ENCODE assay signal across 18 cellular contexts in genomic region chrX:119753001-119753400, GRCh38. TPM values are rescaled to one million over a fixed set of nuclear protein-coding genes. Genes with fewer than 3 reads are reported as not detected.
A peak's percentile ranks its signal among the peaks of the same experiment; 100 is the strongest.
DNase-seq lines count a peak whose midpoint lies in the region; ATAC-seq, FAIRE-seq and TF ChIP-seq lines count a peak whose summit lies in the region.
"Had no signal": no experiment of that assay in that cellular context is flagged by ENCODE, and none has a peak within 500 bp of the region (broad histone marks: within the 10 kb centered on the region; RNA-seq: fewer than 3 reads in every experiment).

No MANE protein-coding gene starts in this region.

- DNase-seq in CD4-positive, CD25-positive, alpha-beta regulatory T cell, result no peak
- DNase-seq in CD8-positive, alpha-beta T cell, result no peak
- DNase-seq in T-cell (no peak), H1 (ENCODE audit: low read depth in 1 of 2, low spot score in 2 of 2) (no peak), SW480 (ENCODE audit: low spot score) (no peak), SK-N-DZ (ENCODE audit: low spot score) (no peak), GM19238 (ENCODE audit: insufficient read length, low spot score) (no peak)
- no peak for DNase-seq in activated effector memory CD4-positive, alpha-beta T cell treated with Interleukin-2 at 50 U/mL for 16 hours
- DNase-seq: activated B cell treated with CpG ODN at 0.5 μM for 24 hours, cortex of kidney, heart right ventricle, lower lobe of right lung, right lobe of liver had no signal

- H3K4me3 Mint-ChIP-seq in CD4-positive, CD25-positive, alpha-beta regulatory T cell, result no peak overlapping the region
- H3K4me3 Mint-ChIP-seq in CD8-positive, alpha-beta T cell, result no peak overlapping the region
- peak overlapping the region in 1 of 3 donors; percentile 82 for H3K4me3 Mint-ChIP-seq in T-cell
- H3K4me3 Mint-ChIP-seq: activated naive CD4-positive, alpha-beta T cell treated with anti-CD3 and anti-CD28 coated beads, Interleukin-2, amount 50 U/mL, for 24 hours; type B pancreatic cell had no signal

- no peaks in the 10 kb centered on the region for H3K9me3 Mint-ChIP-seq in CD4-positive, CD25-positive, alpha-beta regulatory T cell
- no peaks in the 10 kb centered on the region for H3K9me3 Mint-ChIP-seq in CD8-positive, alpha-beta T cell
- no peaks in the 10 kb centered on the region for H3K9me3 Mint-ChIP-seq in T-cell
- H3K9me3 Mint-ChIP-seq: activated B cell treated with CpG ODN at 0.5 μM for 24 hours; activated naive CD4-positive, alpha-beta T cell treated with anti-CD3 and anti-CD28 coated beads, Interleukin-2, amount 50 U/mL, for 24 hours had no signal

- TF ChIP-seq RAD21 in H1 (IDR thresholded peaks at IDR 0.05 in 1 of 2, conservative IDR thresholded peaks at IDR 0.05 in 1 of 2; ENCODE audit: low read depth in 2 of 2, low read length in 2 of 2), result no peak

- peaks cover 19 to 51% (median 28%) of the 10 kb centered on the region in 4 donors for H3K4me1 Mint-ChIP-seq in CD4-positive, CD25-positive, alpha-beta regulatory T cell
- H3K4me1 Mint-ChIP-seq in CD8-positive, alpha-beta T cell (ENCODE audit: low read depth), result peaks cover 47% of the 10 kb centered on the region
- H3K4me1 Mint-ChIP-seq in T-cell, result peaks cover 43 to 45% (median 44%) of the 10 kb centered on the region in 3 donors

- H3K14ac ChIP-seq in H1 (ENCODE audit: insufficient read length), result no peak overlapping the region

- TF ChIP-seq EP300 in H1 (IDR thresholded peaks at IDR 0.05; ENCODE audit: borderline replicate concordance in 1 of 2, low read depth in 2 of 2, low read length in 2 of 2), result no peak

- H4K8ac ChIP-seq in H1 (ENCODE audit: extremely low read depth, insufficient read depth, low read length), result no peak overlapping the region

- H3K23me2 ChIP-seq in H1 (ENCODE audit: low read depth, low read length), result peaks cover 4% of the 10 kb centered on the region; the same call in 1 of the 2 replicates

- H3K36me3 ChIP-seq in CD4-positive, CD25-positive, alpha-beta regulatory T cell (ENCODE audit: control insufficient read depth, insufficient read depth, low read length), result no peaks in the 10 kb centered on the region
- H3K36me3 ChIP-seq in CD8-positive, alpha-beta T cell (ENCODE audit: insufficient read depth, low read length), result no peaks in the 10 kb centered on the region
- H3K36me3 ChIP-seq in H1 (ENCODE audit: control insufficient read depth in 2 of 4, insufficient read depth in 4 of 4, low read length in 3 of 4), result no peaks in the 10 kb centered on the region
- H3K36me3 ChIP-seq: brain microvascular endothelial cell, heart right ventricle, lower lobe of right lung, right lobe of liver had no signal

- no peak overlapping the region for H3K4me2 ChIP-seq in H1 (ENCODE audit: insufficient read depth in 1 of 2, low read depth in 2 of 2, low read length in 2 of 2)

- FAIRE-seq in H1 (lab: Jason Lieb, UNC), result peak; percentile 72

- no peak for TF ChIP-seq POLR2A in H1 (IDR thresholded peaks at IDR 0.05; ENCODE audit: control extremely low read depth in 1 of 2, low read depth in 2 of 2, low read length in 2 of 2)

- H3K27me3 ChIP-seq in CD4-positive, CD25-positive, alpha-beta regulatory T cell (ENCODE audit: control insufficient read depth, insufficient read depth, low read length), result no peaks in the 10 kb centered on the region
- H3K27me3 ChIP-seq in CD8-positive, alpha-beta T cell (ENCODE audit: insufficient read depth, low read length), result no peaks in the 10 kb centered on the region
- no peaks in the 10 kb centered on the region for H3K27me3 ChIP-seq in H1 (replicated peaks in 1 of 4; ENCODE audit: control insufficient read depth in 3 of 4, extremely low read depth in 1 of 4, insufficient read depth in 3 of 4, low read length in 3 of 4)
- H3K27me3 ChIP-seq: brain microvascular endothelial cell, right lobe of liver had no signal

- no peak overlapping the region for H3K23ac ChIP-seq in H1 (ENCODE audit: insufficient read length)

- no peaks in the 10 kb centered on the region for H3K27me3 Mint-ChIP-seq in CD4-positive, CD25-positive, alpha-beta regulatory T cell
- H3K27me3 Mint-ChIP-seq in CD8-positive, alpha-beta T cell (ENCODE audit: low read depth), result no peaks in the 10 kb centered on the region
- no peaks in the 10 kb centered on the region for H3K27me3 Mint-ChIP-seq in T-cell
- H3K27me3 Mint-ChIP-seq: activated B cell treated with CpG ODN at 0.5 μM for 24 hours; activated naive CD4-positive, alpha-beta T cell treated with anti-CD3 and anti-CD28 coated beads, Interleukin-2, amount 50 U/mL, for 24 hours had no signal

- no peak overlapping the region for H2AK5ac ChIP-seq in H1 (ENCODE audit: low read depth, low read length)

- H3K79me2 ChIP-seq in H1 (ENCODE audit: control insufficient read depth in 1 of 2, insufficient read depth in 2 of 2, low read length in 2 of 2), result no peaks in the 10 kb centered on the region

- H2BK12ac ChIP-seq in H1 (ENCODE audit: low read depth, low read length), result no peak overlapping the region

- no peak overlapping the region for H3K27ac ChIP-seq in CD4-positive, CD25-positive, alpha-beta regulatory T cell (ENCODE audit: insufficient read depth, low read length, poor library complexity, severe bottlenecking)
- H3K27ac ChIP-seq in CD8-positive, alpha-beta T cell (ENCODE audit: low read depth, low read length), result no peak overlapping the region
- no peak overlapping the region for H3K27ac ChIP-seq in H1 (ENCODE audit: low read depth, low read length)
- H3K27ac ChIP-seq: brain microvascular endothelial cell, heart right ventricle, lower lobe of right lung, right lobe of liver had no signal

- H3K79me1 ChIP-seq in H1 (ENCODE audit: low read depth, low read length), result no peaks in the 10 kb centered on the region

- CTCF ChIA-PET in CD8-positive, alpha-beta T cell (lab: Charles Lee), result interaction anchor here (0.9 to 3.1 kb wide), 5 partner anchors 8 to 237 kb away, joined by 3 to 18 read pairs (median 7); no protein-coding TSS in a partner anchor
- CTCF ChIA-PET in T-cell (lab: Charles Lee) (interaction anchor here (0.7 to 1.4 kb wide), 6 partner anchors 8 to 275 kb away, joined by 3 to 5 read pairs (median 3); no protein-coding TSS in a partner anchor), H1 (lab: Charles Lee; ENCODE audit: partially characterized antibody) (interaction anchor here (0.7 to 3.8 kb wide), 9 partner anchors 9 to 363 kb away, joined by 3 to 20 read pairs (median 3); no protein-coding TSS in a partner anchor)

- no peak for TF ChIP-seq CTCF in CD8-positive, alpha-beta T cell (IDR thresholded peaks at IDR 0.05)
- TF ChIP-seq CTCF in H1 (IDR thresholded peaks at IDR 0.05; ENCODE audit: control extremely low read depth in 1 of 3, insufficient read depth in 1 of 3, low read depth in 1 of 3, low read length in 3 of 3), result no peak

- H3K56ac ChIP-seq in H1 (replicated peaks; ENCODE audit: insufficient read length, low read depth, low read length), result no peak overlapping the region

- H4K5ac ChIP-seq in H1 (ENCODE audit: insufficient read length, low read depth, low read length), result no peak overlapping the region

- H3K9ac ChIP-seq in H1 (replicated peaks in 1 of 4; ENCODE audit: extremely low read depth in 1 of 4, low read depth in 3 of 4, low read length in 3 of 4), result no peak overlapping the region

- H3K4me3 ChIP-seq in CD4-positive, CD25-positive, alpha-beta regulatory T cell (ENCODE audit: low read depth, low read length), result no peak overlapping the region
- H3K4me3 ChIP-seq in CD8-positive, alpha-beta T cell (ENCODE audit: low read depth, low read length), result no peak overlapping the region
- no peak overlapping the region for H3K4me3 ChIP-seq in H1 (ENCODE audit: extremely low read depth in 1 of 4, insufficient read depth in 2 of 4, low read depth in 3 of 4, low read length in 4 of 4)
- H3K4me3 ChIP-seq: heart right ventricle, lower lobe of right lung, right lobe of liver had no signal

- H2AFZ ChIP-seq in H1 (ENCODE audit: low read length), result no peak overlapping the region

- H3K9me3 ChIP-seq in CD4-positive, CD25-positive, alpha-beta regulatory T cell (ENCODE audit: control insufficient read depth in 2 of 2, low read length in 2 of 2), result no peaks in the 10 kb centered on the region
- H3K9me3 ChIP-seq in CD8-positive, alpha-beta T cell (ENCODE audit: low read length), result no peaks in the 10 kb centered on the region
- no peaks in the 10 kb centered on the region for H3K9me3 ChIP-seq in H1 (ENCODE audit: insufficient read depth in 2 of 2, low read depth in 1 of 2, low read length in 1 of 2)
- H3K9me3 ChIP-seq: Caco-2, heart right ventricle, lower lobe of right lung, right lobe of liver had no signal

- intact Hi-C loops in CD8-positive, alpha-beta T cell (cut with DNase I, micrococcal nuclease), result loop anchor here (1.0 to 5.0 kb wide), 4 partner anchors 38 to 76 kb away; partner anchors contain the start of genes RPL39 (in 1 of the 2) and SEPTIN6 (in 1 of the 2)

- H2BK20ac ChIP-seq in H1 (ENCODE audit: low read length), result no peak overlapping the region

- POLR2A ChIA-PET in CD8-positive, alpha-beta T cell (lab: Charles Lee), result interaction anchor here (1.2 to 7.4 kb wide), 2 partner anchors 39 to 61 kb away, joined by 3 to 28 read pairs; partner anchors contain the start of gene RPL39
- POLR2A ChIA-PET in T-cell (lab: Charles Lee) (interaction anchor here in 1 of 2 donors (0.6 kb wide), 2 partner anchors 78 to 98 kb away, joined by 3 read pairs; no protein-coding TSS in a partner anchor), H1 (lab: Charles Lee; ENCODE audit: partially characterized antibody) (interaction anchor here (0.6 kb wide), 1 partner anchor 162 kb away, joined by 3 read pairs; no protein-coding TSS in a partner anchor)

- H3K4me1 ChIP-seq in CD4-positive, CD25-positive, alpha-beta regulatory T cell (ENCODE audit: control insufficient read depth, insufficient read depth, low read length, poor library complexity, severe bottlenecking), result peaks cover 39% of the 10 kb centered on the region
- H3K4me1 ChIP-seq in CD8-positive, alpha-beta T cell (ENCODE audit: insufficient read depth, low read length), result peaks cover 44% of the 10 kb centered on the region
- H3K4me1 ChIP-seq in H1 (replicated peaks in 1 of 4; ENCODE audit: control insufficient read depth in 3 of 4, insufficient read depth in 4 of 4, low read length in 3 of 4), result peaks cover 4 to 16% (median 12%) of the 10 kb centered on the region in 4 experiments; a peak in 5 of 7 replicates
- H3K4me1 ChIP-seq: Caco-2, lower lobe of right lung, right lobe of liver had no signal

- no peak overlapping the region for H2BK120ac ChIP-seq in H1 (replicated peaks; ENCODE audit: low read depth, low read length)

- H2BK5ac ChIP-seq in H1 (ENCODE audit: low read depth, low read length), result no peak overlapping the region

- H3K36me3 Mint-ChIP-seq in CD4-positive, CD25-positive, alpha-beta regulatory T cell, result no peaks in the 10 kb centered on the region
- H3K36me3 Mint-ChIP-seq in CD8-positive, alpha-beta T cell, result no peaks in the 10 kb centered on the region
- no peaks in the 10 kb centered on the region for H3K36me3 Mint-ChIP-seq in T-cell
- H3K36me3 Mint-ChIP-seq: activated naive CD4-positive, alpha-beta T cell treated with anti-CD3 and anti-CD28 coated beads, Interleukin-2, amount 50 U/mL, for 24 hours had no signal

- 66% methylated on average over 3 of the region's 3 CpGs; no CpG with 5 or more reads in 1 of the 2 experiments for WGBS in H1 (ENCODE audit: extremely low coverage in 1 of 2, insufficient coverage in 1 of 2, insufficient read length in 1 of 2, insufficient replicate concordance in 2 of 2, low coverage in 1 of 2, low lambda C conversion rate in 2 of 2, missing lambda C conversion rate in 1 of 2), 2 experiments

- H3K27ac Mint-ChIP-seq in CD4-positive, CD25-positive, alpha-beta regulatory T cell, result peak overlapping the region in 2 of 3 donors; percentile 93 to 98
- peak overlapping the region; percentile 97 for H3K27ac Mint-ChIP-seq in CD8-positive, alpha-beta T cell
- peak overlapping the region; percentile 90 to 95 for H3K27ac Mint-ChIP-seq in T-cell
- H3K27ac Mint-ChIP-seq: type B pancreatic cell had no signal

- no peak overlapping the region for H2BK15ac ChIP-seq in H1 (ENCODE audit: low read length)

- no peak for ATAC-seq in CD4-positive, CD25-positive, alpha-beta regulatory T cell (ENCODE audit: low read depth in 2 of 2)
- ATAC-seq in CD8-positive, alpha-beta T cell, result no peak
- ATAC-seq in T-cell (replicated peaks in 1 of 4), result no peak
- ATAC-seq: heart right ventricle, lower lobe of right lung had no signal

- H3K18ac ChIP-seq in H1 (ENCODE audit: extremely low read depth, low read length), result no peak overlapping the region

- H4K91ac ChIP-seq in H1 (replicated peaks; ENCODE audit: insufficient read length, low read length), result no peak overlapping the region

- no peaks in the 10 kb centered on the region for H4K20me1 ChIP-seq in H1 (replicated peaks in 1 of 2; ENCODE audit: control insufficient read depth in 1 of 2, insufficient read depth in 2 of 2, low read length in 2 of 2)

- no peak overlapping the region for H3K4ac ChIP-seq in H1 (replicated peaks; ENCODE audit: insufficient read length, low read depth, low read length)

RNA-seq across cellular contexts. Expression of gene SOWAHD, which starts 5.4 kb away (rescaled TPM):
- total RNA-seq in CD4-positive, CD25-positive, alpha-beta regulatory T cell, result not detected
- polyA plus RNA-seq in CD4-positive, CD25-positive, alpha-beta regulatory T cell, result under 1 TPM; 0.38 to 0.52 (median 0.46) TPM
- under 1 TPM in 1 of 2 experiments, not detected in 1; 0.22 TPM for total RNA-seq in CD8-positive, alpha-beta T cell
- total RNA-seq in T-cell, result 1 to 10 TPM in 3 of 5 donors, under 1 TPM in 1, not detected in 1; 0.48 to 2.2 (median 1.6) TPM
- total RNA-seq in H1 (2021; fragmentation: NEBNext Ultra II Directional; extraction: Animal tissue kit (Norgen Biotek cat#: 25700)), result 1.7 and 1.8 TPM in 2 replicates
- 2.6 and 2.9 TPM in 2 replicates for polyA plus RNA-seq in H1 (2011; rRNA removed)
- 3.1 TPM for polyA plus RNA-seq in H1 (2011; cell fraction: cytosol; rRNA removed)
- 1.7 TPM for polyA plus RNA-seq in H1 (2011; cell fraction: nucleus; rRNA removed)
- 0.81 to 3.2 TPM (median 2.1 TPM) in 4 replicates for polyA plus RNA-seq in H1 (2012, experiment 1 of 2)
- polyA plus RNA-seq in H1 (2012, experiment 2 of 2), result 2.1 TPM
- 1.1 TPM for polyA plus RNA-seq in H1 (2013, experiment 1 of 2)
- 0.85 TPM for polyA plus RNA-seq in H1 (2013, experiment 2 of 2)
- polyA minus RNA-seq in H1 (2011; rRNA and poly(A)+ RNA removed), result 0.29 and 0.47 TPM in 2 replicates
- polyA minus RNA-seq in H1 (2011; cell fraction: cytosol; rRNA and poly(A)+ RNA removed), result 1.7 TPM
- polyA minus RNA-seq in H1 (2011; cell fraction: nucleus; rRNA and poly(A)+ RNA removed), result 1.5 TPM
- 0.64 TPM in 1 of 2 replicates, not detected in the other for polyA plus RNA-seq in SK-N-DZ (2014; cell fraction: cytosol; rRNA removed)
- polyA plus RNA-seq in SK-N-DZ (2014; cell fraction: nucleus; rRNA removed), result 0.09 TPM in 1 of 2 replicates, not detected in the other
- total RNA-seq: endothelial cell of umbilical vein had no signal
- polyA plus RNA-seq: endothelial cell of umbilical vein had no signal

RNA-seq across cellular contexts. Expression of gene RPL39, which starts 38.4 kb away (rescaled TPM):
- total RNA-seq in CD4-positive, CD25-positive, alpha-beta regulatory T cell, result 2,712 TPM
- 1,000 to 10,000 TPM; 3,971 to 5,634 (median 4,678) TPM for polyA plus RNA-seq in CD4-positive, CD25-positive, alpha-beta regulatory T cell
- 1,000 to 10,000 TPM; 4,125 to 4,338 TPM for total RNA-seq in CD8-positive, alpha-beta T cell
- total RNA-seq in T-cell, result 1,000 to 10,000 TPM; 2,957 to 4,080 (median 3,439) TPM
- total RNA-seq in H1 (2021; fragmentation: NEBNext Ultra II Directional; extraction: Animal tissue kit (Norgen Biotek cat#: 25700)), result 1,901 and 1,942 TPM in 2 replicates
- 1,054 and 2,394 TPM in 2 replicates for polyA plus RNA-seq in H1 (2011; rRNA removed)
- polyA plus RNA-seq in H1 (2011; cell fraction: cytosol; rRNA removed), result 2,063 TPM
- 385 TPM for polyA plus RNA-seq in H1 (2011; cell fraction: nucleus; rRNA removed)
- 3,116 to 6,113 TPM (median 4,366 TPM) in 4 replicates for polyA plus RNA-seq in H1 (2012, experiment 1 of 2)
- 4,914 TPM for polyA plus RNA-seq in H1 (2012, experiment 2 of 2)
- 7,569 TPM for polyA plus RNA-seq in H1 (2013, experiment 1 of 2)
- polyA plus RNA-seq in H1 (2013, experiment 2 of 2), result 7,757 TPM
- polyA minus RNA-seq in H1 (2011; rRNA and poly(A)+ RNA removed), result 364 and 530 TPM in 2 replicates
- polyA minus RNA-seq in H1 (2011; cell fraction: cytosol; rRNA and poly(A)+ RNA removed), result 173 TPM
- 243 TPM for polyA minus RNA-seq in H1 (2011; cell fraction: nucleus; rRNA and poly(A)+ RNA removed)
- polyA plus RNA-seq in SK-N-DZ (2014; cell fraction: cytosol; rRNA removed), result 10,754 and 11,044 TPM in 2 replicates
- 3,800 and 18,720 TPM in 2 replicates for polyA plus RNA-seq in SK-N-DZ (2014; cell fraction: nucleus; rRNA removed)
